In genomic region chr19:45020071-45020470, GRCh38 we compare ENCODE assay signal across 1 cellular context.
TF ChIP-seq lines count a peak whose summit lies in the region.

No MANE protein-coding gene starts in this region.

TF ChIP-seq in HepG2, 621 proteins besides CTCF, POLR2A, EP300 and RAD21:
- TF ChIP-seq ARNT2 (CRISPR knock-in tag; IDR thresholded peaks at IDR 0.05; ENCODE audit: low read depth) (no peak), ZNF747 (CRISPR knock-in tag; IDR thresholded peaks at IDR 0.05; ENCODE audit: borderline replicate concordance) (no peak), HNF4A (CRISPR knock-in tag; IDR thresholded peaks at IDR 0.05) (peak; percentile 68), HNF4G (IDR thresholded peaks at IDR 0.05; ENCODE audit: borderline replicate concordance, low read depth, low read length) (peak; percentile 53; the same call in 1 of the 2 replicates), HNF4G (CRISPR knock-in tag; IDR thresholded peaks at IDR 0.05; ENCODE audit: borderline replicate concordance, low read depth) (no peak), CEBPB (IDR thresholded peaks at IDR 0.05; ENCODE audit: borderline replicate concordance, low read depth, low read length) (peak; percentile 87), ATF7 (IDR thresholded peaks at IDR 0.05) (peak; percentile 64; the same call in 1 of the 2 replicates), ATF7 (CRISPR knock-in tag; IDR thresholded peaks at IDR 0.05) (no peak), ARNTL (CRISPR knock-in tag; IDR thresholded peaks at IDR 0.05) (no peak), ZFX (CRISPR knock-in tag; IDR thresholded peaks at IDR 0.05; ENCODE audit: low read depth) (no peak), ZNF362 (CRISPR knock-in tag; IDR thresholded peaks at IDR 0.05; ENCODE audit: borderline replicate concordance) (peak; percentile 90), SAFB2 (CRISPR knock-in tag; IDR thresholded peaks at IDR 0.05; ENCODE audit: borderline replicate concordance, low read depth) (no peak), ZNF282 (IDR thresholded peaks at IDR 0.05; ENCODE audit: partially characterized antibody) (no peak), CREB1 (IDR thresholded peaks at IDR 0.05) (no peak), CREB1 (CRISPR knock-in tag; IDR thresholded peaks at IDR 0.05) (peak; percentile 43; the same call in 1 of the 2 replicates), FOXM1 (CRISPR knock-in tag; IDR thresholded peaks at IDR 0.05) (no peak), PAXIP1 (CRISPR knock-in tag; conservative IDR thresholded peaks at IDR 0.05) (peak; percentile 36; the same call in 1 of the 2 replicates), HNRNPH1 (optimal IDR thresholded peaks at IDR 0.05; ENCODE audit: low read depth, low read length) (no peak), ZNF83 (CRISPR knock-in tag; IDR thresholded peaks at IDR 0.05; ENCODE audit: borderline replicate concordance) (no peak), MYNN (CRISPR knock-in tag; IDR thresholded peaks at IDR 0.05; ENCODE audit: low read depth) (no peak), KLF11 (CRISPR knock-in tag; IDR thresholded peaks at IDR 0.05) (no peak), CEBPG (CRISPR knock-in tag; IDR thresholded peaks at IDR 0.05) (peak; percentile 85)
TF ChIP-seq in HepG2: peak in this region for 8.
